ENCODE assay signal across 10 cellular contexts in the genomic region with DNA sequence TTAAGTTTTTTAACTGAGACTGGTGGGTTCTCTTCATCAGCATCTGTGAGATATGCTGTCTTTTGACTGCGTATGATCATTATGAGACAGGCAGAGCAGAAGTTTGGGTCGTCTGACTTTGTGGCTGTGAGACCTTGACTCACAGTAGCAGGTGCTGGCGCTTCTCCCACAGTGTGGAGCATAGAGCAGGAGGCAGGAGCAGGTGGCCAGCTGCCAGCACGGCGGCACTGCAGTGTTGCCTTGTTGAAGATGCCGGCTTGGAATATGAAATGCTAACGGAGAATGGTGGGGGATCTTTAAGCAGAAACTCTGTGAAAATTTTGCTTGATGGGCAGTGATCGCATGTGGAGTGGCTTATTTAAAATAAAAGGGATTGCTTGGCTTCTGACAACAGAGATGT.
A peak's percentile ranks its signal among the peaks of the same experiment; 100 is the strongest.
DNase-seq lines count a peak whose midpoint lies in the region; ATAC-seq and TF ChIP-seq lines count a peak whose summit lies in the region.
"Had no signal": no experiment of that assay in that cellular context is flagged by ENCODE, and none has a peak within 500 bp of the region (broad histone marks: within the 10 kb centered on the region; RNA-seq: fewer than 3 reads in every experiment).

No MANE protein-coding gene starts in this region.

- no peaks in the 10 kb centered on the region for H3K27me3 Mint-ChIP-seq in brain

- peak overlapping the region; percentile 66 to 92 (median 89) for H3K27ac Mint-ChIP-seq in brain
- H3K27ac Mint-ChIP-seq: T-helper 1 cell treated with Interleukin-12 subunit alpha and Interleukin-12 subunit beta and Interleukin-4 antibody, amounts not matched to agents 30 μg/mL and 1 μg/mL, for 36 hours had no signal

- peaks cover 46% of the 10 kb centered on the region for H3K4me1 Mint-ChIP-seq in brain

- peak; percentile 12 for DNase-seq in DMS53 (lab: John Stamatoyannopoulos, UW)
- no peak for DNase-seq in DMS53 treated with DMSO at 0.1 percent for 48 hours (lab: John Stamatoyannopoulos, UW; ENCODE audit: unreplicated experiment)
- peak; percentile 43 for DNase-seq in NCI-H2107 treated with DMSO at 0.1 percent for 48 hours (lab: John Stamatoyannopoulos, UW; ENCODE audit: unreplicated experiment)
- DNase-seq in retina: peak; percentile 55
- no peak for DNase-seq in NOMO-1 treated with DMSO at 0.1 percent for 48 hours (lab: John Stamatoyannopoulos, UW; ENCODE audit: unreplicated experiment)
- no peak for DNase-seq in 8988T
- DNase-seq: amniotic stem cell had no signal

- ATAC-seq in GM21367 (IDR thresholded peaks at IDR 0.05; ENCODE audit: unreplicated experiment): no peak

- H3K9me3 Mint-ChIP-seq in brain: peaks cover 0 to 15% (median 11%) of the 10 kb centered on the region in 5 experiments
- H3K9me3 Mint-ChIP-seq: T-helper 1 cell treated with Interleukin-12 subunit alpha and Interleukin-12 subunit beta and Interleukin-4 antibody, amounts not matched to agents 30 μg/mL and 1 μg/mL, for 36 hours had no signal

- H3K36me3 Mint-ChIP-seq in brain: peaks cover 18% of the 10 kb centered on the region

- no peak for TF ChIP-seq CTCF in brain (conservative IDR thresholded peaks at IDR 0.05)

- peak overlapping the region in 4 of 5 experiments; percentile 36 to 73 (median 60) for H3K4me3 Mint-ChIP-seq in brain
- H3K4me3 Mint-ChIP-seq: T-helper 1 cell treated with Interleukin-12 subunit alpha and Interleukin-12 subunit beta and Interleukin-4 antibody, amounts not matched to agents 30 μg/mL and 1 μg/mL, for 36 hours had no signal

Comparison
In these comparisons a context has a peak if more than half of its experiments do, and no peak if none do; other contexts are left out.
1. DNase-seq: peak in DMS53 (single experiment), NCI-H2107 treated with DMSO at 0.1 percent for 48 hours (single experiment) and retina (single experiment); none in DMS53 treated with DMSO at 0.1 percent for 48 hours (single experiment), NOMO-1 treated with DMSO at 0.1 percent for 48 hours (single experiment) and 8988T (single experiment).